15 cellular contexts compared by ENCODE assay signal in the genomic region with DNA sequence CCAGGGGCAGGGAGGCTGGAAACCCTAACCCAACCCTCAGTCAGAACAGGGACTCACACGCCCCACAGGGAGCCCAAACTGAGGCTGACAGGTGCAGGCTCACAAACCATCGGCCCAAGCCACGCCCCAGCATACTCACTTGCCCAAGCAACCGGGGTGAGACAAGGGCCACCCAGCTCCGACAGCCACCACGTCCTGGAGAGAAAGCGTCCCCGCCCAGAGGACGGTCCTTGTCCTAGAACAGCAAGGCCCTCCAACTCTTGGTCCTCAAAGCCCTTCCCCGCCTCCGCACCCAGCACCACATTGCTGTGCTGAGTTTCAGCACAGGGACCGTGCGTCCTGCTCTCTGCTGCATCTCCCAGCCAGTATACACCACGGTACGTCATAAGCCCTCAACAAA. TPM values are rescaled to one million over a fixed set of nuclear protein-coding genes. Genes with fewer than 3 reads are reported as not detected.
DNase-seq lines count a peak whose midpoint lies in the region; ATAC-seq, FAIRE-seq and TF ChIP-seq lines count a peak whose summit lies in the region.
"Had no signal": no experiment of that assay in that cellular context is flagged by ENCODE, and none has a peak within 500 bp of the region (broad histone marks: within the 10 kb centered on the region; RNA-seq: fewer than 3 reads in every experiment).

No MANE protein-coding gene starts in this region.

- TF ChIP-seq CTCF in heart right ventricle (IDR thresholded peaks at IDR 0.05) (no peak), D721Med (IDR thresholded peaks at IDR 0.05; ENCODE audit: insufficient read depth, missing control alignments) (no peak)

- ATAC-seq in Right ventricle myocardium superior (ENCODE audit: poor library complexity) (no peak), heart right ventricle (no peak), HG03280 (IDR thresholded peaks at IDR 0.05; ENCODE audit: unreplicated experiment) (no peak)
- ATAC-seq: Panc1; stimulated activated naive CD8-positive, alpha-beta T cell treated with anti-CD3 and anti-CD28 coated beads, Interleukin-15, amount 100 ng/mL, for 72 hours had no signal

- no peak for FAIRE-seq in D721Med (lab: Jason Lieb, UNC)

- intact Hi-C loops in Right ventricle myocardium superior (cut with DNase I) (no loop called here), heart right ventricle (cut with DNase I) (loop anchor here in 1 of 10 donors (10.0 kb wide), 1 partner anchor 88 kb away; no protein-coding TSS in a partner anchor)

- DNase-seq in Right ventricle myocardium superior = peak; percentile 33
- no peak for DNase-seq in heart right ventricle
- peak; percentile 75 for DNase-seq in NCI-H2196 (lab: John Stamatoyannopoulos, UW; ENCODE audit: unreplicated experiment)
- DNase-seq in iPS-NIHi11 (ENCODE audit: low spot score) = peak; percentile 16
- DNase-seq in inferior parietal cortex (ENCODE audit: extremely low spot score) = no peak
- no peak for DNase-seq in iPS-NIHi7 (ENCODE audit: extremely low spot score)
- no peak for DNase-seq in D721Med (ENCODE audit: insufficient read length, low spot score)
- DNase-seq: activated CD4-positive, alpha-beta T cell treated with anti-CD3 and anti-CD28 coated beads, Interleukin-2, amount 50 U/mL, for 1 hour; dermis blood vessel endothelial cell; HCEC 1CT; mammary epithelial cell; stimulated activated naive CD8-positive, alpha-beta T cell treated with anti-CD3 and anti-CD28 coated beads, Interleukin-15, amount 100 ng/mL, for 72 hours had no signal

- peaks cover 6 to 29% (median 22%) of the 10 kb centered on the region in 9 donors for H3K4me1 ChIP-seq in heart right ventricle
- H3K4me1 ChIP-seq: ascending aorta had no signal

- no peak overlapping the region for H3K27ac ChIP-seq in heart right ventricle
- H3K27ac ChIP-seq: ascending aorta had no signal

- peaks cover 0 to 21% (median 9%) of the 10 kb centered on the region in 9 donors for H3K36me3 ChIP-seq in heart right ventricle

- 91 to 96% methylated on average over 15 of the region's 15 CpGs for WGBS in heart right ventricle, 2 donors

- no peaks in the 10 kb centered on the region for H3K27me3 ChIP-seq in heart right ventricle
- H3K27me3 ChIP-seq: ascending aorta had no signal

- H3K4me3 ChIP-seq in heart right ventricle = no peak overlapping the region
- H3K4me3 ChIP-seq: ascending aorta had no signal

- H3K9me3 ChIP-seq in heart right ventricle = peaks cover 0 to 23% (median 0%) of the 10 kb centered on the region in 11 donors

RNA-seq across cellular contexts. Expression of a gene that starts 39.6 kb away (rescaled TPM):
- total RNA-seq in Right ventricle myocardium superior = 17.9 TPM
- 10 to 100 TPM; 13.8 to 22.4 (median 18.7) TPM for total RNA-seq in heart right ventricle
- 10 to 100 TPM; 30.4 to 46.8 TPM for polyA plus RNA-seq in heart right ventricle

RNA-seq across cellular contexts. Expression of a gene that starts 48.9 kb away (rescaled TPM):
- 20.0 TPM for total RNA-seq in Right ventricle myocardium superior
- total RNA-seq in heart right ventricle = 10 to 100 TPM; 16.5 to 22.2 (median 19.6) TPM
- polyA plus RNA-seq in heart right ventricle = 10 to 100 TPM; 14.2 to 25.0 TPM

RNA-seq across cellular contexts. Expression of a gene that starts 48.9 kb away (rescaled TPM):
- total RNA-seq in Right ventricle myocardium superior = 10.6 TPM
- total RNA-seq in heart right ventricle = 10 to 100 TPM in 8 of 10 donors, 1 to 10 TPM in 2; 7.7 to 15.8 (median 11.9) TPM
- 10 to 100 TPM; 16.1 to 35.8 TPM for polyA plus RNA-seq in heart right ventricle

Comparison
In these comparisons a context has a peak if more than half of its experiments do, and no peak if none do; other contexts are left out.
1. DNase-seq: peak in Right ventricle myocardium superior (single experiment), NCI-H2196 (single experiment) and iPS-NIHi11 (single experiment); none in heart right ventricle (0 of 2), inferior parietal cortex (single experiment), iPS-NIHi7 (single experiment) and D721Med (single experiment).